In the genomic region with DNA sequence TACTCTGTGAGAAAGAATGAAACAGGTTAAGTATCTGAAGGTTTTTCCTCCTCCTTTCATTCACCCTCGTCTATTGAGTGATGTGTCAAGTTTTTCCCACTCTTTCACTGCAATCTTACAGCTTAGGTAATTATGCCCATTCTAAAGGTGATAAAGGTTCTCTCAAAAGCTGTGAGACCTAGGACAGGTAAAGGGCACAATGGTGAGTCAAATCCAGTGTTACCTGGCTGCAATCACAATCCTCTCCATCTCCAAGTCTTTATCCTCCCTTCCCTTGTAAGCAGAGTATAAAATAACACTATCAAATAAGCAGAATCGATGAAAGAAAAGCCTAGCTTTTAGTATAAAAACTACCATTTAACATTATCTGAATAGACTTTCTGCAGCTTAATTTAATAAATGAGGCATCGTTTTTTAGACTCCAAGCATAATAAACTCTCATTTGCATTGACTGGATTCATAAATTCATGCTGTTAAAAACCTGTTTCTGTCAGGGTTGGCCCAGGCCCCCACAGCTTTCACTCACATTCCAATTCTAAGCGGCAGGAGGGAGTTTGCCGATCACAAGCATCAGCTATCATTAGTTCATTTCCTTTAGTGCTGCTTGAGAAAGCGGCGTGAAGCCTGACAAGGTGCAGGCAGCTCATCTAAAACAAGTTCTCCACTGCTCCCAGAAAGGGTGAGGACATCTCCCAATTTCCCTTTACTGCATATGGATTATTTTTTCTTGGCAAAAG, we compare ENCODE assay signal across 19 cellular contexts.
"Had no signal": no experiment of that assay in that cellular context is flagged by ENCODE, and none has a peak within 500 bp of the region (broad histone marks: within the 10 kb centered on the region; RNA-seq: fewer than 3 reads in every experiment).

No MANE protein-coding gene starts in this region.

- H3K4me3 ChIP-seq: colonic mucosa, sigmoid colon, upper lobe of right lung had no signal

- H3K27me3 Mint-ChIP-seq: activated naive CD4-positive, alpha-beta T cell treated with anti-CD3 and anti-CD28 coated beads, Interleukin-2, amount 50 U/mL, for 24 hours; memory B cell had no signal

- H3K27me3 ChIP-seq: colonic mucosa, dorsolateral prefrontal cortex, sigmoid colon, upper lobe of right lung had no signal

- H3K36me3 Mint-ChIP-seq: activated naive CD4-positive, alpha-beta T cell treated with anti-CD3 and anti-CD28 coated beads, Interleukin-2, amount 50 U/mL, for 24 hours; memory B cell had no signal

- DNase-seq: activated CD4-positive, alpha-beta T cell treated with anti-CD3 and anti-CD28 coated beads for 1 hour; activated gamma-delta T cell treated with Interleukin-2 at 50 U/mL for 16 hours; activated T-cell treated with anti-CD3 and anti-CD28 coated beads, Interleukin-2, amount 50 U/mL, for 1 hour; aorta; colonic mucosa; islet precursor cell; left cardiac atrium; occipital lobe; retina; sigmoid colon; stimulated activated CD4-positive, alpha-beta T cell treated with anti-CD3 and anti-CD28 coated beads, Interleukin-4, amount 100 ng/mL, for 1 hour; stimulated activated naive CD4-positive, alpha-beta T cell treated with Interleukin-2 at 50 U/mL for 16 hours; T-helper 1 cell; upper lobe of right lung; WERI-Rb-1 had no signal

- H3K36me3 ChIP-seq: colonic mucosa, sigmoid colon, upper lobe of right lung, WERI-Rb-1 had no signal

- H3K27ac Mint-ChIP-seq: activated naive CD4-positive, alpha-beta T cell treated with anti-CD3 and anti-CD28 coated beads, Interleukin-2, amount 50 U/mL, for 24 hours; memory B cell had no signal

- H3K4me1 ChIP-seq: colonic mucosa, sigmoid colon, upper lobe of right lung had no signal

- H3K27ac ChIP-seq: colonic mucosa, sigmoid colon, upper lobe of right lung, WERI-Rb-1 had no signal

- H3K9me3 ChIP-seq: colonic mucosa, sigmoid colon, upper lobe of right lung had no signal

- H3K4me3 Mint-ChIP-seq: activated naive CD4-positive, alpha-beta T cell treated with anti-CD3 and anti-CD28 coated beads, Interleukin-2, amount 50 U/mL, for 24 hours; memory B cell; nephron had no signal

- H3K4me1 Mint-ChIP-seq: activated naive CD4-positive, alpha-beta T cell treated with anti-CD3 and anti-CD28 coated beads, Interleukin-2, amount 50 U/mL, for 24 hours; memory B cell had no signal
